28 cellular contexts compared by ENCODE assay signal in the genomic region with DNA sequence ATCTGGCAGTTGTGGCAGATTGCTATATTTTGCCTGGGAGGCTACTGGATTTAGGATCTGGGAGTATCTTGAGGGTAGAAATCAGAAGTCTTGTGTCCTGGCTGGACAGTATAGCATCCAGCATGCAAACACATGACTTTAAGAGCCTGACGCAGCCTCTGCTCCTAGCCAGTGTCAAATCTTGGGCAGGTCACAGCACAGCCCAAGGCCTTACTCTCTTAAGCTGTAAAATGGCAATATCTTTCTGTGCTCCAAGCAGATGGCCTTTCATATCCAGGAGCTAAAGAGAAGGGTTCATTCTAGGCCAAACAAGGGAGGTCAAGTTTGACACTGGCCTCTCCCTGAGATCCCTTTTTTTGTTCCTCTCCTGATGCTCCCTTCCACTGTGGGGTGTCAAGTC.
"Had no signal": no experiment of that assay in that cellular context is flagged by ENCODE, and none has a peak within 500 bp of the region (broad histone marks: within the 10 kb centered on the region; RNA-seq: fewer than 3 reads in every experiment).

No MANE protein-coding gene starts in this region.

- H3K9me3 ChIP-seq: gastrocnemius medialis, testis had no signal

- H3K27ac ChIP-seq: body of pancreas, esophagus muscularis mucosa, gastrocnemius medialis, neutrophil, stomach, testis, WERI-Rb-1 had no signal

- ATAC-seq: activated CD8-positive, alpha-beta memory T cell treated with anti-CD3 and anti-CD28 coated beads, Interleukin-2, amount 10 ng/mL, durations not matched to agents 7 days and 5 days; activated CD8-positive, alpha-beta T cell treated with anti-CD3 and anti-CD28 coated beads for 36 hours; activated naive CD8-positive, alpha-beta T cell treated with anti-CD3 and anti-CD28 coated beads, Interleukin-2, amount 50 U/mL, for 24 hours; body of pancreas; left lobe of liver; naive thymus-derived CD8-positive, alpha-beta T cell; sciatic nerve; SK-N-SH treated with all-trans-retinoic acid at 6 μM for 48 hours; T-cell had no signal

- H3K4me1 ChIP-seq: body of pancreas, gastrocnemius medialis, testis had no signal

- H3K4me3 ChIP-seq: body of pancreas, esophagus muscularis mucosa, gastrocnemius medialis, stomach, testis, upper lobe of left lung had no signal

- H3K27me3 ChIP-seq: body of pancreas, neutrophil, testis, upper lobe of left lung had no signal

- DNase-seq: activated CD4-positive, alpha-beta T cell treated with anti-CD3 and anti-CD28 coated beads, Interleukin-2, amount 10 ng/mL, durations not matched to agents 7 days and 5 days; activated CD4-positive, CD25-positive, alpha-beta regulatory T cell treated with anti-CD3 and anti-CD28 coated beads, Interleukin-2, amount 50 U/mL, for 72 hours; activated CD8-positive, alpha-beta memory T cell treated with anti-CD3 and anti-CD28 coated beads, Interleukin-2, amount 10 ng/mL, durations not matched to agents 7 days and 5 days; activated CD8-positive, alpha-beta T cell treated with anti-CD3 and anti-CD28 coated beads for 36 hours; activated effector memory CD4-positive, alpha-beta T cell treated with anti-CD3 and anti-CD28 coated beads, Interleukin-2, amount 50 U/mL, for 16 hours; activated naive CD4-positive, alpha-beta T cell treated with anti-CD3 and anti-CD28 coated beads, Interleukin-2, amount 50 U/mL, for 16 hours; activated naive CD8-positive, alpha-beta T cell treated with anti-CD3 and anti-CD28 coated beads, Interleukin-2, amount 50 U/mL, for 24 hours; activated T-cell treated with anti-CD3 and anti-CD28 coated beads for 4 hours; body of pancreas; dermis blood vessel endothelial cell; effector memory CD4-positive, alpha-beta T cell; gastrocnemius medialis; head of caudate nucleus; kidney; naive thymus-derived CD8-positive, alpha-beta T cell; stimulated activated CD4-positive, alpha-beta T cell treated with anti-CD3 and anti-CD28 coated beads, Interleukin-15, amount 100 ng/mL, for 24 hours; stomach; T-cell; testis; upper lobe of left lung; WERI-Rb-1 had no signal

- H3K36me3 ChIP-seq: gastrocnemius medialis, neutrophil, stomach, upper lobe of left lung, WERI-Rb-1 had no signal

- FAIRE-seq: endothelial cell of umbilical vein, kidney, small intestine had no signal
